ENCODE assay signal across 18 cellular contexts in genomic region chr2:179741317-179741716, GRCh38.
DNase-seq lines count a peak whose midpoint lies in the region; ATAC-seq and TF ChIP-seq lines count a peak whose summit lies in the region.
"Had no signal": no experiment of that assay in that cellular context is flagged by ENCODE, and none has a peak within 500 bp of the region (broad histone marks: within the 10 kb centered on the region; RNA-seq: fewer than 3 reads in every experiment).

No MANE protein-coding gene starts in this region.

- BruUV-seq in MCF 10A (replicated peaks; lab: Mats Ljungman, UMichigan), result no TSS peak

- DNase-seq in MCF 10A (ENCODE audit: unreplicated experiment) (peak; percentile 52), breast epithelium (ENCODE audit: low spot score in 2 of 2) (no peak), body of pancreas (no peak), lung (ENCODE audit: low spot score) (no peak), tibial nerve (ENCODE audit: low spot score in 2 of 2) (peak in 1 of 2 donors; percentile 55), A172 (ENCODE audit: low spot score) (no peak)
- DNase-seq in stimulated activated naive CD4-positive, alpha-beta T cell (lab: John Stamatoyannopoulos, UW), result no peak
- DNase-seq: 8988T; DND-41; GM23248; HCEC 1CT; NCI-H187; NCI-H446; NK-92 treated with Interleukin-12 subunit alpha and Interleukin-12 subunit beta, amount 100 ng/mL, for 24 hours; OCI-M1 had no signal

- H3K4me3 ChIP-seq in breast epithelium, result no peak overlapping the region
- no peak overlapping the region for H3K4me3 ChIP-seq in body of pancreas
- H3K4me3 ChIP-seq in lung, result no peak overlapping the region
- H3K4me3 ChIP-seq in tibial nerve, result no peak overlapping the region
- H3K4me3 ChIP-seq: BLaER1 treated with 17β-estradiol and CSF1 and Interleukin-3, amounts not matched to agents 10 nM and 100 nM; GM12878; GM23248 had no signal

- H3K27me3 ChIP-seq in breast epithelium, result no peaks in the 10 kb centered on the region
- H3K27me3 ChIP-seq in body of pancreas, result no peaks in the 10 kb centered on the region
- no peaks in the 10 kb centered on the region for H3K27me3 ChIP-seq in lung (ENCODE audit: control insufficient read depth, insufficient read depth)
- H3K27me3 ChIP-seq in tibial nerve, result no peaks in the 10 kb centered on the region
- H3K27me3 ChIP-seq: BLaER1 treated with 17β-estradiol and CSF1 and Interleukin-3, amounts not matched to agents 10 nM and 100 nM had no signal

- peak overlapping the region; percentile 2 for H3K4me3 Mint-ChIP-seq in MCF 10A (ENCODE audit: unreplicated experiment)

- peak overlapping the region; percentile 94 for H3K27ac Mint-ChIP-seq in MCF 10A (ENCODE audit: low read depth, unreplicated experiment)

- H3K9me3 ChIP-seq in breast epithelium (no peaks in the 10 kb centered on the region), body of pancreas (no peaks in the 10 kb centered on the region), lung (ENCODE audit: control insufficient read depth in 2 of 2, insufficient read depth in 1 of 2, low read length in 1 of 2) (no peaks in the 10 kb centered on the region), tibial nerve (no peaks in the 10 kb centered on the region)
- H3K9me3 ChIP-seq: BLaER1 treated with 17β-estradiol and CSF1 and Interleukin-3, amounts not matched to agents 10 nM and 100 nM had no signal

- TF ChIP-seq POLR2A in breast epithelium (IDR thresholded peaks at IDR 0.05) (no peak), body of pancreas (IDR thresholded peaks at IDR 0.05) (no peak), tibial nerve (IDR thresholded peaks at IDR 0.05) (no peak)

- TF ChIP-seq CTCF in MCF 10A (IDR thresholded peaks at IDR 0.05; ENCODE audit: unreplicated experiment), result no peak
- TF ChIP-seq CTCF in breast epithelium (IDR thresholded peaks at IDR 0.05), result no peak
- no peak for TF ChIP-seq CTCF in body of pancreas (IDR thresholded peaks at IDR 0.05)
- no peak for TF ChIP-seq CTCF in lung (IDR thresholded peaks at IDR 0.05; ENCODE audit: control extremely low read depth, extremely low read depth)
- no peak for TF ChIP-seq CTCF in tibial nerve (IDR thresholded peaks at IDR 0.05)

- POLR2A ChIA-PET in MCF 10A (lab: Yijun Ruan, JAX), result interaction anchor here (0.5 to 1.6 kb wide), 2 partner anchors 18 to 612 kb away, joined by 3 read pairs; no protein-coding TSS in a partner anchor

- H3K9me3 Mint-ChIP-seq in MCF 10A (ENCODE audit: unreplicated experiment), result peaks cover 7% of the 10 kb centered on the region

- H3K36me3 ChIP-seq in breast epithelium (no peaks in the 10 kb centered on the region), body of pancreas (replicated peaks in 1 of 2; ENCODE audit: insufficient read depth in 1 of 2, low read depth in 2 of 2) (no peaks in the 10 kb centered on the region), lung (ENCODE audit: control insufficient read depth in 2 of 2, insufficient read depth in 2 of 2, low read length in 2 of 2) (no peaks in the 10 kb centered on the region), tibial nerve (no peaks in the 10 kb centered on the region)
- H3K36me3 ChIP-seq: BLaER1 treated with 17β-estradiol and CSF1 and Interleukin-3, amounts not matched to agents 10 nM and 100 nM had no signal

- H3K4me1 ChIP-seq in breast epithelium, result no peaks in the 10 kb centered on the region
- no peaks in the 10 kb centered on the region for H3K4me1 ChIP-seq in body of pancreas
- H3K4me1 ChIP-seq in lung (ENCODE audit: control insufficient read depth in 2 of 2, insufficient read depth in 2 of 2, low read length in 2 of 2), result no peaks in the 10 kb centered on the region
- peaks cover 0 to 34% (median 0%) of the 10 kb centered on the region in 4 donors for H3K4me1 ChIP-seq in tibial nerve

- intact Hi-C loops in MCF 10A (cut with micrococcal nuclease) (no loop called here), breast epithelium (cut with DNase I; ENCODE audit: low total_unique reads) (no loop called here), body of pancreas (cut with DNase I) (no loop called here)

- CTCF ChIA-PET in MCF 10A (lab: Yijun Ruan, JAX), result interaction anchor here (0.8 to 1.5 kb wide), 3 partner anchors 318 to 946 kb away, joined by 3 to 7 read pairs (median 3); no protein-coding TSS in a partner anchor

- peaks cover 26% of the 10 kb centered on the region for H3K4me1 Mint-ChIP-seq in MCF 10A (ENCODE audit: insufficient read depth, unreplicated experiment)

- H3K36me3 Mint-ChIP-seq in MCF 10A (ENCODE audit: insufficient read depth, unreplicated experiment), result no peaks in the 10 kb centered on the region

- ATAC-seq in body of pancreas, result peak; percentile 33
- ATAC-seq in lung (ENCODE audit: insufficient read depth, low FRiP score), result peak; percentile 37
- no peak for ATAC-seq in HG03432 (IDR thresholded peaks at IDR 0.05; ENCODE audit: unreplicated experiment)
- ATAC-seq: GM12878 had no signal

- TF ChIP-seq EP300 in tibial nerve (IDR thresholded peaks at IDR 0.05), result peak; percentile 97 to 98

- H3K27me3 Mint-ChIP-seq in MCF 10A (ENCODE audit: insufficient read depth, unreplicated experiment), result no peaks in the 10 kb centered on the region

- H3K27ac ChIP-seq in breast epithelium (no peak overlapping the region), body of pancreas (no peak overlapping the region), lung (ENCODE audit: low read depth in 1 of 2, low read length in 1 of 2) (no peak overlapping the region), tibial nerve (peak overlapping the region; percentile 4 to 79 (median 26))
- H3K27ac ChIP-seq: BLaER1 treated with 17β-estradiol and CSF1 and Interleukin-3, amounts not matched to agents 10 nM and 100 nM; GM23248 had no signal

Comparison
In these comparisons a context has a peak if more than half of its experiments do, and no peak if none do; other contexts are left out.
1. H3K27ac ChIP-seq: peak in tibial nerve (4 of 4); none in breast epithelium (0 of 2), body of pancreas (0 of 4) and lung (0 of 2).